In the genomic region with DNA sequence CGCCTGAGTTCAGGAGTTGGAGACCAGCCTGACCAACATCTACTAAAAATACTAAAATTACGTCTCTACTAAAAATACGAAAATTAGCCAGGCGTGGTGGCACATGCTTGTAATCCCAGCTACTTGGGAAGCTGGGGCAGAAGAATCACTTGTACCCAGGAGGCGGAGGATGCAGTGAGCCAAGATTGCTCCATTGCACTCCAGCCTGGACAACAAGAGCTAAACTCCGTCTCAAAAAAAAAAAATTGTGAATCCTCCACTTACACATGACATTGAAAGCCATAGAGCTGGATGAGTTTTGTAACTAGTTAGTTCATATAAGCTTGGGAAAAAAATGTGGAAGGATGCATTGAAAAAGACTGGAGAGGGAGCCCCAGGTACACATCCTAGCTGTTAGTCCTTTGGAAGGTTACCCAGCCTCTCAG, we compare ENCODE assay signal across 8 cellular contexts. TPM values are rescaled to one million over a fixed set of nuclear protein-coding genes. Genes with fewer than 3 reads are reported as not detected.
DNase-seq lines count a peak whose midpoint lies in the region; ATAC-seq and TF ChIP-seq lines count a peak whose summit lies in the region.

No MANE protein-coding gene starts in this region.

- no peak for TF ChIP-seq POLR2A in suprapubic skin (IDR thresholded peaks at IDR 0.05)

- H3K4me3 ChIP-seq in adipocyte (ENCODE audit: low read length) = peak overlapping the region; percentile 96
- H3K4me3 ChIP-seq in suprapubic skin = peak overlapping the region; percentile 80

- H3K27me3 ChIP-seq in adipocyte (replicated peaks; ENCODE audit: control insufficient read depth, insufficient read depth, low read length) = peaks cover 10% of the 10 kb centered on the region
- no peaks in the 10 kb centered on the region for H3K27me3 ChIP-seq in layer of hippocampus (ENCODE audit: control insufficient read depth, insufficient read depth, low read length)
- H3K27me3 ChIP-seq in suprapubic skin = no peaks in the 10 kb centered on the region

- H3K4me1 ChIP-seq in adipocyte (ENCODE audit: control insufficient read depth, insufficient read depth, low read length) = peaks cover 19% of the 10 kb centered on the region
- peaks cover 30% of the 10 kb centered on the region for H3K4me1 ChIP-seq in suprapubic skin

- peaks cover 5% of the 10 kb centered on the region for H3K27me3 Mint-ChIP-seq in T-helper 1 cell treated with Interleukin-12 subunit alpha and Interleukin-12 subunit beta and Interleukin-4 antibody, amounts not matched to agents 30 μg/mL and 1 μg/mL, for 36 hours (ENCODE audit: low read depth)

- H3K9me3 ChIP-seq in adipocyte (ENCODE audit: control insufficient read depth, low read length) = no peaks in the 10 kb centered on the region
- H3K9me3 ChIP-seq in suprapubic skin = no peaks in the 10 kb centered on the region

- H3K27ac Mint-ChIP-seq in T-helper 1 cell treated with Interleukin-12 subunit alpha and Interleukin-12 subunit beta and Interleukin-4 antibody, amounts not matched to agents 30 μg/mL and 1 μg/mL, for 36 hours = peak overlapping the region; percentile 96

- peaks cover 23% of the 10 kb centered on the region for H3K4me1 Mint-ChIP-seq in T-helper 1 cell treated with Interleukin-12 subunit alpha and Interleukin-12 subunit beta and Interleukin-4 antibody, amounts not matched to agents 30 μg/mL and 1 μg/mL, for 36 hours (ENCODE audit: low read depth)

- H3K36me3 ChIP-seq in adipocyte (ENCODE audit: control insufficient read depth, insufficient read depth, low read length, severe bottlenecking) = peaks cover 27% of the 10 kb centered on the region
- peaks cover 19% of the 10 kb centered on the region for H3K36me3 ChIP-seq in suprapubic skin

- WGBS in suprapubic skin = 66% methylated on average over 6 of the region's 6 CpGs

- peak overlapping the region; percentile 100 for H3K9ac ChIP-seq in adipocyte (ENCODE audit: low read length)

- peaks cover 16% of the 10 kb centered on the region for H3K36me3 Mint-ChIP-seq in T-helper 1 cell treated with Interleukin-12 subunit alpha and Interleukin-12 subunit beta and Interleukin-4 antibody, amounts not matched to agents 30 μg/mL and 1 μg/mL, for 36 hours (ENCODE audit: low read depth)

- H3K4me3 Mint-ChIP-seq in T-helper 1 cell treated with Interleukin-12 subunit alpha and Interleukin-12 subunit beta and Interleukin-4 antibody, amounts not matched to agents 30 μg/mL and 1 μg/mL, for 36 hours = peak overlapping the region; percentile 100

- no peaks in the 10 kb centered on the region for H3K9me3 Mint-ChIP-seq in T-helper 1 cell treated with Interleukin-12 subunit alpha and Interleukin-12 subunit beta and Interleukin-4 antibody, amounts not matched to agents 30 μg/mL and 1 μg/mL, for 36 hours

- no peak for ATAC-seq in HG03342 (IDR thresholded peaks at IDR 0.05; ENCODE audit: unreplicated experiment)

- H3K27ac ChIP-seq in layer of hippocampus (ENCODE audit: low read depth, low read length) (peak overlapping the region; percentile 93), suprapubic skin (peak overlapping the region; percentile 91)

- no peak for DNase-seq in T-helper 1 cell
- no peak for DNase-seq in adipocyte (ENCODE audit: low read depth)
- no peak for DNase-seq in suprapubic skin (ENCODE audit: low spot score in 2 of 2)
- no peak for DNase-seq in AG08395 (ENCODE audit: low spot score)
- no peak for DNase-seq in HUDEP-2 (lab: John Stamatoyannopoulos, UW; ENCODE audit: unreplicated experiment in 76 of 76)

- TF ChIP-seq EP300 in suprapubic skin (IDR thresholded peaks at IDR 0.05) = no peak

- no peak for TF ChIP-seq CTCF in suprapubic skin (IDR thresholded peaks at IDR 0.05)

RNA-seq across cellular contexts. Expression of a gene that starts 0.5 kb away (rescaled TPM):
- 100 to 1,000 TPM; 190 to 303 (median 296) TPM for total RNA-seq in suprapubic skin

RNA-seq across cellular contexts. Expression of a gene that starts 13.9 kb away (rescaled TPM):
- total RNA-seq in suprapubic skin = under 1 TPM in 3 of 4 donors, not detected in 1; 0.26 to 0.68 (median 0.60) TPM

RNA-seq across cellular contexts. Expression of a gene that starts 14.6 kb away (rescaled TPM):
- 1 to 10 TPM in 2 of 4 donors, under 1 TPM in 2; 0.44 to 3.5 (median 1.2) TPM for total RNA-seq in suprapubic skin

RNA-seq across cellular contexts. Expression of a gene that starts 29.0 kb away (rescaled TPM):
- 10 to 100 TPM; 32.6 to 45.6 (median 36.7) TPM for total RNA-seq in suprapubic skin

RNA-seq across cellular contexts. Expression of a gene that starts 38.3 kb away (rescaled TPM):
- total RNA-seq in suprapubic skin = 10 to 100 TPM in 2 of 4 donors, 1 to 10 TPM in 2; 4.1 to 26.3 (median 13.8) TPM
